In genomic region chr12:51421266-51421884, GRCh38 we compare ENCODE assay signal across 2 cellular contexts.
TF ChIP-seq lines count a peak whose summit lies in the region.

No MANE protein-coding gene starts in this region.

TF ChIP-seq in HCT116, 20 proteins besides CTCF, POLR2A, EP300 and RAD21:
- no peak for TF ChIP-seq REST (IDR thresholded peaks at IDR 0.05; ENCODE audit: low read depth)
- TF ChIP-seq YY1 (IDR thresholded peaks at IDR 0.05; ENCODE audit: extremely low read depth, insufficient replicate concordance, low read depth, low read length), result peak; percentile 9
TF ChIP-seq in HCT116: peak in this region for 1.

TF ChIP-seq in neural cell, 6 proteins besides CTCF, POLR2A, EP300 and RAD21:
- TF ChIP-seq SMC3 (conservative IDR thresholded peaks at IDR 0.05; ENCODE audit: poor library complexity) (peak; percentile 84), TAF1 (IDR thresholded peaks at IDR 0.05; ENCODE audit: low read depth) (no peak)
